Comparison of ENCODE assay signal across 22 cellular contexts in the genomic region with DNA sequence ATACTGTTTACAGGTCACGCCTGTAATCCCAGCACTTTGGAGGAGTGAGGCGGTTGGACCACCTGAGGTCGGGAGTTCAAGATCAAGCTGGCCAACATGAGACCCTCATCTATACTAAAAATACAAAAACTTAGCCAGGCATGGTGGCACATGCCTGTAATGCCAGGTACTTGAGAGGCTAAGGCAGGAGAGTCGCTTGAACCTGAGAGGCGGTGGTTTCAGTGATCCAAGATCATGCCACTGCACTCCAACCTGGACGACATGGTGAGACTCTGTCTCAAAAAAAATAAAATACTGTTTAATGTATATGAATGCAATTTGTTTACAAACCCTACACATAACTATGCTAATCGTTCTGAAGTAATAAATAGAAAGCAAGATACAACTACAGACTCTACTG.
A peak's percentile ranks its signal among the peaks of the same experiment; 100 is the strongest.
DNase-seq lines count a peak whose midpoint lies in the region; ATAC-seq and TF ChIP-seq lines count a peak whose summit lies in the region.
"Had no signal": no experiment of that assay in that cellular context is flagged by ENCODE, and none has a peak within 500 bp of the region (broad histone marks: within the 10 kb centered on the region; RNA-seq: fewer than 3 reads in every experiment).

No MANE protein-coding gene starts in this region.

- no peaks in the 10 kb centered on the region for H4K20me1 ChIP-seq in BLaER1
- H4K20me1 ChIP-seq in OCI-LY1 (ENCODE audit: insufficient read depth, low read length) = no peaks in the 10 kb centered on the region

- 0 out of 2 replicates have a peak overlapping the region, but pooled peaks have one; percentile 29 for H3K4me3 ChIP-seq in BLaER1
- peak overlapping the region; percentile 55 for H3K4me3 ChIP-seq in OCI-LY1 (ENCODE audit: low read depth, low read length, poor library complexity, severe bottlenecking)
- peak overlapping the region; percentile 5 for H3K4me3 ChIP-seq in lower lobe of right lung
- H3K4me3 ChIP-seq: A549 had no signal

- intact Hi-C loops in lower lobe of right lung (cut with DNase I) = no loop called here
- intact Hi-C loops in activated CD4-positive, alpha-beta memory T cell treated with anti-CD3 and anti-CD28 coated beads for 36 hours (cut with micrococcal nuclease) = no loop called here

- H3K27ac ChIP-seq in BLaER1 (no peak overlapping the region), OCI-LY1 (ENCODE audit: low read depth, low read length, poor library complexity, severe bottlenecking) (peak overlapping the region; percentile 94), lower lobe of right lung (no peak overlapping the region)
- H3K27ac ChIP-seq: 22Rv1, A549 had no signal

- no peaks in the 10 kb centered on the region; the same call in 1 of the 2 replicates for H3K79me2 ChIP-seq in OCI-LY1 (ENCODE audit: insufficient read depth, low read length)

- TF ChIP-seq CTCF in OCI-LY1 (IDR thresholded peaks at IDR 0.05; ENCODE audit: low read length) = no peak
- TF ChIP-seq CTCF in lower lobe of right lung (IDR thresholded peaks at IDR 0.05) = no peak

- H3K9ac ChIP-seq in BLaER1 = no peak overlapping the region
- H3K9ac ChIP-seq in OCI-LY1 (ENCODE audit: low read length) = peak overlapping the region; percentile 64

- CTCF ChIA-PET in activated CD4-positive, alpha-beta memory T cell treated with anti-CD3 and anti-CD28 coated beads for 36 hours (lab: Charles Lee) = no interaction called here

- no peaks in the 10 kb centered on the region for H3K27me3 Mint-ChIP-seq in activated CD4-positive, alpha-beta memory T cell treated with anti-CD3 and anti-CD28 coated beads for 36 hours
- H3K27me3 Mint-ChIP-seq: B cell; CD4-positive, CD25-positive, alpha-beta regulatory T cell had no signal

- H3K36me3 ChIP-seq in BLaER1 = no peaks in the 10 kb centered on the region
- no peaks in the 10 kb centered on the region for H3K36me3 ChIP-seq in OCI-LY1 (ENCODE audit: insufficient read depth, low read length)
- no peaks in the 10 kb centered on the region for H3K36me3 ChIP-seq in lower lobe of right lung

- DNase-seq in lower lobe of right lung = no peak
- DNase-seq in activated CD4-positive, alpha-beta memory T cell treated with anti-CD3 and anti-CD28 coated beads for 36 hours = no peak
- DNase-seq in activated CD4-positive, alpha-beta T cell treated with anti-CD3 and anti-CD28 coated beads, Interleukin-2, amount 50 U/mL, for 1 hour = no peak
- no peak for DNase-seq in NOMO-1 treated with DMSO at 0.1 percent for 48 hours (lab: John Stamatoyannopoulos, UW; ENCODE audit: unreplicated experiment)
- DNase-seq: AML-193; C1 segment of cervical spinal cord; CD4-positive, alpha-beta memory T cell; CD4-positive, CD25-positive, alpha-beta regulatory T cell; CD8-positive, alpha-beta memory T cell; COR-L47; DMS 273 treated with DMSO at 0.1 percent for 48 hours; DMS153; DMS53; DMS79; DND-41; GF-D8 had no signal

- ATAC-seq in lower lobe of right lung = no peak
- ATAC-seq: A549 had no signal

- H3K36me3 Mint-ChIP-seq in activated CD4-positive, alpha-beta memory T cell treated with anti-CD3 and anti-CD28 coated beads for 36 hours = no peaks in the 10 kb centered on the region
- H3K36me3 Mint-ChIP-seq: CD14-positive monocyte; CD4-positive, alpha-beta memory T cell; CD4-positive, CD25-positive, alpha-beta regulatory T cell had no signal

- POLR2A ChIA-PET in activated CD4-positive, alpha-beta memory T cell treated with anti-CD3 and anti-CD28 coated beads for 36 hours (lab: Charles Lee) = no interaction called here

- H3K4me3 Mint-ChIP-seq in activated CD4-positive, alpha-beta memory T cell treated with anti-CD3 and anti-CD28 coated beads for 36 hours = no peak overlapping the region
- H3K4me3 Mint-ChIP-seq: B cell; CD14-positive monocyte; CD4-positive, alpha-beta memory T cell; CD4-positive, CD25-positive, alpha-beta regulatory T cell; CD8-positive, alpha-beta memory T cell had no signal

- H3K9me3 Mint-ChIP-seq in activated CD4-positive, alpha-beta memory T cell treated with anti-CD3 and anti-CD28 coated beads for 36 hours = no peaks in the 10 kb centered on the region
- H3K9me3 Mint-ChIP-seq: CD4-positive, alpha-beta memory T cell; CD8-positive, alpha-beta memory T cell had no signal

- no peaks in the 10 kb centered on the region; the same call in 1 of the 2 replicates for H3F3A ChIP-seq in OCI-LY1 (ENCODE audit: insufficient read depth, low read length)

- H3K9me3 ChIP-seq in BLaER1 (peaks cover 3% of the 10 kb centered on the region), OCI-LY1 (ENCODE audit: low read length) (no peaks in the 10 kb centered on the region), lower lobe of right lung (no peaks in the 10 kb centered on the region)
- H3K9me3 ChIP-seq: A549 had no signal

- peak overlapping the region; percentile 80; the same call in 1 of the 2 replicates for H2AFZ ChIP-seq in OCI-LY1 (ENCODE audit: low read length)

- H3K27me3 ChIP-seq in BLaER1 = no peaks in the 10 kb centered on the region
- no peaks in the 10 kb centered on the region for H3K27me3 ChIP-seq in OCI-LY1 (ENCODE audit: insufficient read depth, low read length)
- H3K27me3 ChIP-seq in lower lobe of right lung (ENCODE audit: low read depth) = no peaks in the 10 kb centered on the region

- H3K27ac Mint-ChIP-seq in activated CD4-positive, alpha-beta memory T cell treated with anti-CD3 and anti-CD28 coated beads for 36 hours = no peak overlapping the region
- H3K27ac Mint-ChIP-seq: B cell; CD14-positive monocyte; CD4-positive, alpha-beta memory T cell; CD4-positive, CD25-positive, alpha-beta regulatory T cell; CD8-positive, alpha-beta memory T cell had no signal

- H3K4me1 ChIP-seq in BLaER1 (peaks cover 50% of the 10 kb centered on the region), OCI-LY1 (ENCODE audit: insufficient read depth, low read length, severe bottlenecking) (peaks cover 75% of the 10 kb centered on the region), lower lobe of right lung (no peaks in the 10 kb centered on the region)
- H3K4me1 ChIP-seq: A549 had no signal

- H3K4me1 Mint-ChIP-seq in activated CD4-positive, alpha-beta memory T cell treated with anti-CD3 and anti-CD28 coated beads for 36 hours (ENCODE audit: low read depth) = no peaks in the 10 kb centered on the region
- H3K4me1 Mint-ChIP-seq: CD14-positive monocyte; CD4-positive, alpha-beta memory T cell; CD4-positive, CD25-positive, alpha-beta regulatory T cell; CD8-positive, alpha-beta memory T cell had no signal

- H3K9me2 ChIP-seq in OCI-LY1 (ENCODE audit: low read depth, low read length) = no peaks in the 10 kb centered on the region

- H3K4me2 ChIP-seq in BLaER1 = peak overlapping the region; percentile 11; the same call in 1 of the 2 replicates
- H3K4me2 ChIP-seq in OCI-LY1 (ENCODE audit: low read length) = peak overlapping the region; percentile 70
- H3K4me2 ChIP-seq: A549 had no signal

Comparison
In these comparisons a context has a peak if more than half of its experiments do, and no peak if none do; other contexts are left out.
1. H3K4me3 ChIP-seq: peak in every context shown above with its lines; median percentile 55 in OCI-LY1; 29 in BLaER1; 5 in lower lobe of right lung.